11 cellular contexts compared by ENCODE assay signal in the genomic region with DNA sequence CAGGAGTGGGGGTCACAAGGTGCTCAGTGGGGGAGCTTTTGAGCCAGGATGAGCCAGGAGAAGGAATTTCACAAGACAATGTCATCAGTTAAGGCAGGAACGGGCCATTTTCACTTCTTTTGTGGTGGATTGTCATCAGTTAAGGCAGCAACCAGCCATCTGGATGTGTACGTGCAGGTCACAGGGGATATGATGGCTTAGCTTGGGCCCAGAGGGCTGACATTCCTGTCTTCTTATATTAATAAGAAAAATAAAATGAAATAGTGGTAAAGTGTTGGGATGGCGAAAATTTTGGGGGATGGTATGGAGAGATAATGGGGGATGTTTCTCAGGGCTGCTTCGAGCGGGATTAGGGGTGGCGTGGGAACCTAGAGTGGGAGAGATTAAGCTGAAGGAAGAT. TPM values are rescaled to one million over a fixed set of nuclear protein-coding genes. Genes with fewer than 3 reads are reported as not detected.
"Had no signal": no experiment of that assay in that cellular context is flagged by ENCODE, and none has a peak within 500 bp of the region (broad histone marks: within the 10 kb centered on the region; RNA-seq: fewer than 3 reads in every experiment).

No MANE protein-coding gene starts in this region.

RNA-seq across cellular contexts. Expression of a gene that starts 37.8 kb away (rescaled TPM):
- total RNA-seq: activated CD4-positive, alpha-beta memory T cell treated with anti-CD3 and anti-CD28 coated beads, Interleukin-2, amount 10 ng/mL, durations not matched to agents 7 days and 5 days; activated CD4-positive, alpha-beta T cell treated with anti-CD3 and anti-CD28 coated beads for 36 hours; activated CD4-positive, alpha-beta T cell treated with anti-CD3 and anti-CD28 coated beads, Interleukin-2, amount 10 ng/mL, durations not matched to agents 7 days and 5 days; activated CD8-positive, alpha-beta memory T cell treated with anti-CD3 and anti-CD28 coated beads, Interleukin-2, amount 10 ng/mL, durations not matched to agents 7 days and 5 days; activated CD8-positive, alpha-beta T cell treated with anti-CD3 and anti-CD28 coated beads, Interleukin-2, amount 10 ng/mL, durations not matched to agents 7 days and 5 days; activated naive CD8-positive, alpha-beta T cell treated with anti-CD3 and anti-CD28 coated beads, Interleukin-2, amount 10 ng/mL, durations not matched to agents 7 days and 5 days; activated T-helper 2 cell treated with anti-CD3 and anti-CD28 coated beads, Interferon-gamma antibody, Interleukin-2, Interleukin-4, amounts not matched to agents 10 μg/mL and 5 μg/mL and 100 μg/mL, durations not matched to agents 14 hours and 24 hours and 36 hours; ascending aorta; bronchial epithelial cell; cardiac muscle cell; cerebellum had no signal
